ENCODE assay signal across 1 cellular context in the genomic region with DNA sequence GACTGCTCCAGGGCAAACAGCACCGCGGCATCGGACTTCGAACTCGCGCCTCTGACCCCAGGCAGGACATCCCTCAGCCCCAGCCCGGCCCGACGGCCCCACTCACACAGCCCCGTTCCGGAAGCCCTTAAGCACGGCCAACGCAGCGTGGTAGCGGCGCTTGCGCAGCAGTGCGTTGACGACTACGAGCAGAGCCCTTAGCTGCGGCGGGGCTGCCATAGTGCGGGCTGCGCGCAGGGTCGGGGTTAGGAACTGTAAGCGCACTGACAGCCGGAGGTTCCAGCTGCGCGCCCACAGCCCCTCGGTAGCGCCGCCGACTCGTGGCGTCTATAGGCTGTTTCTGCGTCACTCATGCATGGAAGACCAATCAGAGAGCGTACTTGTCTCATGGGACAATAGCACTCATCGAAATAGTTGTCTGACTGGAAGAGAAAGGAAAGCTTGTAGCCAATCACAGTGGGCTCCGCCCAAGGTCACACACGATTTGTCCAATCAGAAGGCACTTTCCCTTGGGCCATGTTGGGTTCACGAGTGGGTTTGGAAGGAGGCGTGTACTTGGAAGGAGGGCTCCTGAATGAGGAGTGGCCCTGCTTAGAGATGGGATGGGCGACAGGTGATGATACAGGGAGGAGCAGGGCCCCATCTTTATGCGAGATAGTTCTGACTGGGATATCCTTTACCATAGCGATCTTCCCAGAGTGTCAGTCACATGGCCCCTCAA.
TF ChIP-seq lines count a peak whose summit lies in the region.

A gene with protein sequence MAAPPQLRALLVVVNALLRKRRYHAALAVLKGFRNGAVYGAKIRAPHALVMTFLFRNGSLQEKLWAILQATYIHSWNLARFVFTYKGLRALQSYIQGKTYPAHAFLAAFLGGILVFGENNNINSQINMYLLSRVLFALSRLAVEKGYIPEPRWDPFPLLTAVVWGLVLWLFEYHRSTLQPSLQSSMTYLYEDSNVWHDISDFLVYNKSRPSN (minus strand): TSS at position 322 of the 721 bp plus-strand sequence. CDS start 103 bp downstream, at position 219.

TF ChIP-seq in K562, 482 proteins besides CTCF, POLR2A, EP300 and RAD21 (continued from another document and continues in another):
- TF ChIP-seq DDX20 (tag; IDR thresholded peaks at IDR 0.05; ENCODE audit: low read depth) (no peak), MCM5 (IDR thresholded peaks at IDR 0.05; ENCODE audit: low read depth) (no peak), ZNF197 (CRISPR knock-in tag; IDR thresholded peaks at IDR 0.05; ENCODE audit: low read depth) (no peak), ZNF133 (CRISPR knock-in tag; IDR thresholded peaks at IDR 0.05) (no peak), RFX1 (IDR thresholded peaks at IDR 0.05) (no peak; the same call in 1 of the 2 replicates), ARID1B (IDR thresholded peaks at IDR 0.05) (no peak), EZH2 (IDR thresholded peaks at IDR 0.05; ENCODE audit: borderline replicate concordance, low read depth, low read length) (no peak), ZZZ3 (IDR thresholded peaks at IDR 0.05) (no peak), HNRNPL (IDR thresholded peaks at IDR 0.05; ENCODE audit: low read depth, low read length) (no peak), SAFB (IDR thresholded peaks at IDR 0.05; ENCODE audit: borderline replicate concordance, low read depth, low read length) (peak; percentile 74), ETS2 (tag; IDR thresholded peaks at IDR 0.05; ENCODE audit: borderline replicate concordance, poor library complexity, severe bottlenecking) (no peak), KLF10 (CRISPR knock-in tag; IDR thresholded peaks at IDR 0.05) (no peak), KLF16 (IDR thresholded peaks at IDR 0.05) (no peak), HOXB6 (CRISPR knock-in tag; IDR thresholded peaks at IDR 0.05; ENCODE audit: borderline replicate concordance) (no peak), NCOR1 (IDR thresholded peaks at IDR 0.05) (no peak), ZBTB1 (CRISPR knock-in tag; IDR thresholded peaks at IDR 0.05; ENCODE audit: borderline replicate concordance, low read depth) (no peak), MAFK (IDR thresholded peaks at IDR 0.05; ENCODE audit: low read length) (no peak), CEBPB (tag; IDR thresholded peaks at IDR 0.05) (no peak), RAD51 (IDR thresholded peaks at IDR 0.05; ENCODE audit: borderline replicate concordance, low read depth) (peak; percentile 56; the same call in 1 of the 2 replicates), ZNF644 (tag; IDR thresholded peaks at IDR 0.05; ENCODE audit: low read depth) (no peak), RBM17 (IDR thresholded peaks at IDR 0.05; ENCODE audit: borderline replicate concordance, low read depth, low read length) (no peak), POU5F1 (IDR thresholded peaks at IDR 0.05; ENCODE audit: borderline replicate concordance, low read depth, low read length, partially characterized antibody) (no peak), ZNF431 (CRISPR knock-in tag; IDR thresholded peaks at IDR 0.05) (no peak), RBM14 (IDR thresholded peaks at IDR 0.05; ENCODE audit: borderline replicate concordance, insufficient read depth, low read depth, low read length) (no peak), BMI1 (IDR thresholded peaks at IDR 0.05; ENCODE audit: low read length) (no peak), HNRNPK (IDR thresholded peaks at IDR 0.05; ENCODE audit: low read depth, low read length, poor library complexity, severe bottlenecking) (no peak), CC2D1A (IDR thresholded peaks at IDR 0.05) (peak; percentile 80), ZFP36 (IDR thresholded peaks at IDR 0.05; ENCODE audit: low read depth, low read length, partially characterized antibody) (no peak), ZBTB7A (IDR thresholded peaks at IDR 0.05; ENCODE audit: borderline replicate concordance, control insufficient read depth, low read depth, low read length) (peak; percentile 76; the same call in 1 of the 2 replicates), DPF2 (IDR thresholded peaks at IDR 0.05) (0 out of 2 replicates have a peak, but pooled peaks have one; percentile 24), ZNF124 (CRISPR knock-in tag; IDR thresholded peaks at IDR 0.05) (no peak), SMARCC2 (IDR thresholded peaks at IDR 0.05; ENCODE audit: low read depth) (no peak), KDM5B (IDR thresholded peaks at IDR 0.05; ENCODE audit: insufficient replicate concordance, low read depth, low read length) (peak; percentile 70), POLR2B (IDR thresholded peaks at IDR 0.05; ENCODE audit: low read depth, partially characterized antibody) (peak; percentile 18), ZKSCAN3 (CRISPR knock-in tag; IDR thresholded peaks at IDR 0.05) (no peak), TAF15 (IDR thresholded peaks at IDR 0.05; ENCODE audit: low read depth, low read length) (no peak), BRD9 (IDR thresholded peaks at IDR 0.05; ENCODE audit: low read depth, partially characterized antibody) (no peak), TBP (optimal IDR thresholded peaks at IDR 0.05; ENCODE audit: low read depth, low read length) (peak; percentile 39), RBFOX2 (IDR thresholded peaks at IDR 0.05; ENCODE audit: low read depth, low read length) (peak; percentile 84)
- TF ChIP-seq, protein P1, sequence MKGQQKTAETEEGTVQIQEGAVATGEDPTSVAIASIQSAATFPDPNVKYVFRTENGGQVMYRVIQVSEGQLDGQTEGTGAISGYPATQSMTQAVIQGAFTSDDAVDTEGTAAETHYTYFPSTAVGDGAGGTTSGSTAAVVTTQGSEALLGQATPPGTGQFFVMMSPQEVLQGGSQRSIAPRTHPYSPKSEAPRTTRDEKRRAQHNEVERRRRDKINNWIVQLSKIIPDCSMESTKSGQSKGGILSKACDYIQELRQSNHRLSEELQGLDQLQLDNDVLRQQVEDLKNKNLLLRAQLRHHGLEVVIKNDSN (CRISPR knock-in tag; IDR thresholded peaks at IDR 0.05): peak; percentile 73
- TF ChIP-seq, protein P2, sequence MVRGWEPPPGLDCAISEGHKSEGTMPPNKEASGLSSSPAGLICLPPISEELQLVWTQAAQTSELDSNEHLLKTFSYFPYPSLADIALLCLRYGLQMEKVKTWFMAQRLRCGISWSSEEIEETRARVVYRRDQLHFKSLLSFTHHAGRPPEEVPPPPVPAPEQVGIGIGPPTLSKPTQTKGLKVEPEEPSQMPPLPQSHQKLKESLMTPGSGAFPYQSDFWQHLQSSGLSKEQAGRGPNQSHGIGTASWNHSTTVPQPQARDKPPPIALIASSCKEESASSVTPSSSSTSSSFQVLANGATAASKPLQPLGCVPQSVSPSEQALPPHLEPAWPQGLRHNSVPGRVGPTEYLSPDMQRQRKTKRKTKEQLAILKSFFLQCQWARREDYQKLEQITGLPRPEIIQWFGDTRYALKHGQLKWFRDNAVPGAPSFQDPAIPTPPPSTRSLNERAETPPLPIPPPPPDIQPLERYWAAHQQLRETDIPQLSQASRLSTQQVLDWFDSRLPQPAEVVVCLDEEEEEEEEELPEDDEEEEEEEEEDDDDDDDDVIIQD (CRISPR knock-in tag; IDR thresholded peaks at IDR 0.05): no peak
- TF ChIP-seq, protein P3, sequence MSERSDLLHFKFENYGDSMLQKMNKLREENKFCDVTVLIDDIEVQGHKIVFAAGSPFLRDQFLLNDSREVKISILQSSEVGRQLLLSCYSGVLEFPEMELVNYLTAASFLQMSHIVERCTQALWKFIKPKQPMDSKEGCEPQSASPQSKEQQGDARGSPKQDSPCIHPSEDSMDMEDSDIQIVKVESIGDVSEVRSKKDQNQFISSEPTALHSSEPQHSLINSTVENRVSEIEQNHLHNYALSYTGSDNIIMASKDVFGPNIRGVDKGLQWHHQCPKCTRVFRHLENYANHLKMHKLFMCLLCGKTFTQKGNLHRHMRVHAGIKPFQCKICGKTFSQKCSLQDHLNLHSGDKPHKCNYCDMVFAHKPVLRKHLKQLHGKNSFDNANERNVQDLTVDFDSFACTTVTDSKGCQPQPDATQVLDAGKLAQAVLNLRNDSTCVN (CRISPR knock-in tag; IDR thresholded peaks at IDR 0.05): no peak
- TF ChIP-seq, protein P4, sequence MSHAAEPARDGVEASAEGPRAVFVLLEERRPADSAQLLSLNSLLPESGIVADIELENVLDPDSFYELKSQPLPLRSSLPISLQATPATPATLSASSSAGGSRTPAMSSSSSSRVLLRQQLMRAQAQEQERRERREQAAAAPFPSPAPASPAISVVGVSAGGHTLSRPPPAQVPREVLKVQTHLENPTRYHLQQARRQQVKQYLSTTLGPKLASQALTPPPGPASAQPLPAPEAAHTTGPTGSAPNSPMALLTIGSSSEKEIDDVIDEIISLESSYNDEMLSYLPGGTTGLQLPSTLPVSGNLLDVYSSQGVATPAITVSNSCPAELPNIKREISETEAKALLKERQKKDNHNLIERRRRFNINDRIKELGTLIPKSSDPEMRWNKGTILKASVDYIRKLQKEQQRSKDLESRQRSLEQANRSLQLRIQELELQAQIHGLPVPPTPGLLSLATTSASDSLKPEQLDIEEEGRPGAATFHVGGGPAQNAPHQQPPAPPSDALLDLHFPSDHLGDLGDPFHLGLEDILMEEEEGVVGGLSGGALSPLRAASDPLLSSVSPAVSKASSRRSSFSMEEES (CRISPR knock-in tag; IDR thresholded peaks at IDR 0.05): no peak
- TF ChIP-seq, protein P5, sequence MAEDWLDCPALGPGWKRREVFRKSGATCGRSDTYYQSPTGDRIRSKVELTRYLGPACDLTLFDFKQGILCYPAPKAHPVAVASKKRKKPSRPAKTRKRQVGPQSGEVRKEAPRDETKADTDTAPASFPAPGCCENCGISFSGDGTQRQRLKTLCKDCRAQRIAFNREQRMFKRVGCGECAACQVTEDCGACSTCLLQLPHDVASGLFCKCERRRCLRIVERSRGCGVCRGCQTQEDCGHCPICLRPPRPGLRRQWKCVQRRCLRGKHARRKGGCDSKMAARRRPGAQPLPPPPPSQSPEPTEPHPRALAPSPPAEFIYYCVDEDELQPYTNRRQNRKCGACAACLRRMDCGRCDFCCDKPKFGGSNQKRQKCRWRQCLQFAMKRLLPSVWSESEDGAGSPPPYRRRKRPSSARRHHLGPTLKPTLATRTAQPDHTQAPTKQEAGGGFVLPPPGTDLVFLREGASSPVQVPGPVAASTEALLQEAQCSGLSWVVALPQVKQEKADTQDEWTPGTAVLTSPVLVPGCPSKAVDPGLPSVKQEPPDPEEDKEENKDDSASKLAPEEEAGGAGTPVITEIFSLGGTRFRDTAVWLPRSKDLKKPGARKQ (CRISPR knock-in tag; IDR thresholded peaks at IDR 0.05): 0 out of 2 replicates have a peak, but pooled peaks have one; percentile 34
- TF ChIP-seq, protein P6, sequence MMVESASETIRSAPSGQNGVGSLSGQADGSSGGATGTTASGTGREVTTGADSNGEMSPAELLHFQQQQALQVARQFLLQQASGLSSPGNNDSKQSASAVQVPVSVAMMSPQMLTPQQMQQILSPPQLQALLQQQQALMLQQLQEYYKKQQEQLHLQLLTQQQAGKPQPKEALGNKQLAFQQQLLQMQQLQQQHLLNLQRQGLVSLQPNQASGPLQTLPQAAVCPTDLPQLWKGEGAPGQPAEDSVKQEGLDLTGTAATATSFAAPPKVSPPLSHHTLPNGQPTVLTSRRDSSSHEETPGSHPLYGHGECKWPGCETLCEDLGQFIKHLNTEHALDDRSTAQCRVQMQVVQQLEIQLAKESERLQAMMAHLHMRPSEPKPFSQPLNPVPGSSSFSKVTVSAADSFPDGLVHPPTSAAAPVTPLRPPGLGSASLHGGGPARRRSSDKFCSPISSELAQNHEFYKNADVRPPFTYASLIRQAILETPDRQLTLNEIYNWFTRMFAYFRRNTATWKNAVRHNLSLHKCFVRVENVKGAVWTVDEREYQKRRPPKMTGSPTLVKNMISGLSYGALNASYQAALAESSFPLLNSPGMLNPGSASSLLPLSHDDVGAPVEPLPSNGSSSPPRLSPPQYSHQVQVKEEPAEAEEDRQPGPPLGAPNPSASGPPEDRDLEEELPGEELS (CRISPR knock-in tag; IDR thresholded peaks at IDR 0.05; ENCODE audit: borderline replicate concordance): peak; percentile 92
- TF ChIP-seq, protein P7, sequence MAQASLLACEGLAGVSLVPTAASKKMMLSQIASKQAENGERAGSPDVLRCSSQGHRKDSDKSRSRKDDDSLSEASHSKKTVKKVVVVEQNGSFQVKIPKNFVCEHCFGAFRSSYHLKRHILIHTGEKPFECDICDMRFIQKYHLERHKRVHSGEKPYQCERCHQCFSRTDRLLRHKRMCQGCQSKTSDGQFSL (CRISPR knock-in tag; IDR thresholded peaks at IDR 0.05): no peak
- TF ChIP-seq, protein P7 (tag; IDR thresholded peaks at IDR 0.05): no peak
- TF ChIP-seq, protein P8, sequence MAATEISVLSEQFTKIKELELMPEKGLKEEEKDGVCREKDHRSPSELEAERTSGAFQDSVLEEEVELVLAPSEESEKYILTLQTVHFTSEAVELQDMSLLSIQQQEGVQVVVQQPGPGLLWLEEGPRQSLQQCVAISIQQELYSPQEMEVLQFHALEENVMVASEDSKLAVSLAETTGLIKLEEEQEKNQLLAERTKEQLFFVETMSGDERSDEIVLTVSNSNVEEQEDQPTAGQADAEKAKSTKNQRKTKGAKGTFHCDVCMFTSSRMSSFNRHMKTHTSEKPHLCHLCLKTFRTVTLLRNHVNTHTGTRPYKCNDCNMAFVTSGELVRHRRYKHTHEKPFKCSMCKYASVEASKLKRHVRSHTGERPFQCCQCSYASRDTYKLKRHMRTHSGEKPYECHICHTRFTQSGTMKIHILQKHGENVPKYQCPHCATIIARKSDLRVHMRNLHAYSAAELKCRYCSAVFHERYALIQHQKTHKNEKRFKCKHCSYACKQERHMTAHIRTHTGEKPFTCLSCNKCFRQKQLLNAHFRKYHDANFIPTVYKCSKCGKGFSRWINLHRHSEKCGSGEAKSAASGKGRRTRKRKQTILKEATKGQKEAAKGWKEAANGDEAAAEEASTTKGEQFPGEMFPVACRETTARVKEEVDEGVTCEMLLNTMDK (IDR thresholded peaks at IDR 0.05; ENCODE audit: borderline replicate concordance, insufficient read depth, low read depth, low read length, poor library complexity, severe bottlenecking): no peak
- TF ChIP-seq, protein P9, sequence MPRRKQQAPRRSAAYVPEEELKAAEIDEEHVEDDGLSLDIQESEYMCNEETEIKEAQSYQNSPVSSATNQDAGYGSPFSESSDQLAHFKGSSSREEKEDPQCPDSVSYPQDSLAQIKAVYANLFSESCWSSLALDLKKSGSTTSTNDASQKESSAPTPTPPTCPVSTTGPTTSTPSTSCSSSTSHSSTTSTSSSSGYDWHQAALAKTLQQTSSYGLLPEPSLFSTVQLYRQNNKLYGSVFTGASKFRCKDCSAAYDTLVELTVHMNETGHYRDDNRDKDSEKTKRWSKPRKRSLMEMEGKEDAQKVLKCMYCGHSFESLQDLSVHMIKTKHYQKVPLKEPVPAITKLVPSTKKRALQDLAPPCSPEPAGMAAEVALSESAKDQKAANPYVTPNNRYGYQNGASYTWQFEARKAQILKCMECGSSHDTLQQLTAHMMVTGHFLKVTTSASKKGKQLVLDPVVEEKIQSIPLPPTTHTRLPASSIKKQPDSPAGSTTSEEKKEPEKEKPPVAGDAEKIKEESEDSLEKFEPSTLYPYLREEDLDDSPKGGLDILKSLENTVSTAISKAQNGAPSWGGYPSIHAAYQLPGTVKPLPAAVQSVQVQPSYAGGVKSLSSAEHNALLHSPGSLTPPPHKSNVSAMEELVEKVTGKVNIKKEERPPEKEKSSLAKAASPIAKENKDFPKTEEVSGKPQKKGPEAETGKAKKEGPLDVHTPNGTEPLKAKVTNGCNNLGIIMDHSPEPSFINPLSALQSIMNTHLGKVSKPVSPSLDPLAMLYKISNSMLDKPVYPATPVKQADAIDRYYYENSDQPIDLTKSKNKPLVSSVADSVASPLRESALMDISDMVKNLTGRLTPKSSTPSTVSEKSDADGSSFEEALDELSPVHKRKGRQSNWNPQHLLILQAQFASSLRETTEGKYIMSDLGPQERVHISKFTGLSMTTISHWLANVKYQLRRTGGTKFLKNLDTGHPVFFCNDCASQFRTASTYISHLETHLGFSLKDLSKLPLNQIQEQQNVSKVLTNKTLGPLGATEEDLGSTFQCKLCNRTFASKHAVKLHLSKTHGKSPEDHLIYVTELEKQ (CRISPR knock-in tag; IDR thresholded peaks at IDR 0.05): no peak
